Comparison of ENCODE assay signal across 8 cellular contexts in the genomic region with DNA sequence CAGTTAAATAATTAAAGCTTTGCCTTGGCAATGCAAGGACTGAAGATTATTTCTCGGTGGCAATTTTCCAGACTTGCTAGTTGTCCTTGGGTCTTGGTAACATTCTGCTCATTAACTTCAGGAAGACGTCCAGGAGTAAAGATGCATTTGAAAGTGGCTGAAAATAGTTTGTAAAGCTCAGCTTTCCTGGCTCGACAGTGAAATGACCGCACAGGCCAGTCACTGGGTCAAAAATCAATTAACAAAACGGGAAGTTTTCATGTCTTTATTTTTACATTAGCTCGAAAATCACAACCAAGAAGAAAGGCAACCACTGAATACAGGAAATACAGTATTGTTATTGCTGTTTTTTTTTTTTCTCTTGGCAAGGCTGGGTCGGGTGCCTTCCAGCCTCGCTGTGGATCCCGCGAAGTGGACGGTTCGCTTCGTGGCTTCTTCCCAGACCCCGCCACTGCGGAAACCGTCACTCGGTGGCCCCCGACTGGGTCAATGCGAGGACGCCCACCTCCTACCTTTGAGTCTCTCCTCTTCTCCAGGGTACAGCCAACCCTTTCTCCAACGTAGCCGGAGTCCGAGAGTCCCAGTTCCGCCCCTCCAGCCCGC. TPM values are rescaled to one million over a fixed set of nuclear protein-coding genes. Genes with fewer than 3 reads are reported as not detected.
A peak's percentile ranks its signal among the peaks of the same experiment; 100 is the strongest.
DNase-seq lines count a peak whose midpoint lies in the region; ATAC-seq, FAIRE-seq and TF ChIP-seq lines count a peak whose summit lies in the region.

No MANE protein-coding gene starts in this region.

- no peak overlapping the region for H2AK5ac ChIP-seq in trophoblast cell (ENCODE audit: low read length)

- H3K4ac ChIP-seq in trophoblast cell (ENCODE audit: low read depth, low read length) = peak overlapping the region; percentile 26

- no peak overlapping the region for H2BK5ac ChIP-seq in trophoblast cell (ENCODE audit: low read depth, low read length, poor library complexity)

- H3K9ac ChIP-seq in trophoblast cell (ENCODE audit: low read length) = peak overlapping the region; percentile 62

- peak overlapping the region; percentile 79 for H4K12ac ChIP-seq in trophoblast cell (ENCODE audit: low read depth, low read length)

- H3K27me3 ChIP-seq in WERI-Rb-1 (ENCODE audit: insufficient read depth, low read depth, severe bottlenecking) = no peaks in the 10 kb centered on the region
- H3K27me3 ChIP-seq in trophoblast cell (ENCODE audit: insufficient read depth, low read length) = no peaks in the 10 kb centered on the region

- peak; percentile 83 for FAIRE-seq in H54 (lab: Jason Lieb, UNC)

- WGBS in trophoblast cell (ENCODE audit: extremely low coverage, insufficient coverage, insufficient read length) = no CpG with 5 or more reads among the region's 25 CpGs

- H2BK120ac ChIP-seq in trophoblast cell (ENCODE audit: insufficient read depth, low read length, poor library complexity) = peak overlapping the region; percentile 80

- H3K18ac ChIP-seq in trophoblast cell (ENCODE audit: low read length) = peak overlapping the region; percentile 33

- no peak for TF ChIP-seq CTCF in WERI-Rb-1 (IDR thresholded peaks at IDR 0.05; ENCODE audit: low read depth, low read length)

- H3K36me3 ChIP-seq in WERI-Rb-1 = no peaks in the 10 kb centered on the region
- H3K36me3 ChIP-seq in trophoblast cell (ENCODE audit: control insufficient read depth in 1 of 2, insufficient read depth in 2 of 2, low read length in 2 of 2) = no peaks in the 10 kb centered on the region

- H4K91ac ChIP-seq in trophoblast cell (ENCODE audit: low read depth, low read length) = peak overlapping the region; percentile 84

- H3K9me3 ChIP-seq in WERI-Rb-1 (ENCODE audit: severe bottlenecking) (no peaks in the 10 kb centered on the region), trophoblast cell (ENCODE audit: insufficient read depth, low read depth, low read length) (no peaks in the 10 kb centered on the region)

- peak; percentile 72 for TF ChIP-seq POLR2A in H54 (IDR thresholded peaks at IDR 0.05; ENCODE audit: low read depth, low read length)

- peak overlapping the region; percentile 72 for H3K4me2 ChIP-seq in trophoblast cell (ENCODE audit: low read length)

- no peaks in the 10 kb centered on the region for H3K4me1 ChIP-seq in trophoblast cell (ENCODE audit: control insufficient read depth in 1 of 2, insufficient read depth in 2 of 2, low read length in 2 of 2)

- peaks cover 3% of the 10 kb centered on the region for H3K79me2 ChIP-seq in trophoblast cell (ENCODE audit: control insufficient read depth, insufficient read depth, low read length, poor library complexity)

- H4K8ac ChIP-seq in trophoblast cell (ENCODE audit: low read depth, low read length) = peak overlapping the region; percentile 91

- H2AFZ ChIP-seq in trophoblast cell (ENCODE audit: insufficient read depth, low read length, poor library complexity) = peak overlapping the region; percentile 57

- H3K79me1 ChIP-seq in trophoblast cell (ENCODE audit: low read length) = peaks cover 9% of the 10 kb centered on the region

- no peak overlapping the region for H2BK12ac ChIP-seq in trophoblast cell (ENCODE audit: low read length)

- DNase-seq in H54 (ENCODE audit: insufficient read length, low spot score) (no peak), WERI-Rb-1 (no peak), globus pallidus (ENCODE audit: low spot score) (peak; percentile 38), trophoblast cell (peak in 1 of 2 donors; percentile 1), NCI-H1048 (lab: John Stamatoyannopoulos, UW) (no peak), NK-92 (lab: John Stamatoyannopoulos, UW; ENCODE audit: unreplicated experiment) (no peak)
- no peak for DNase-seq in activated CD8-positive, alpha-beta memory T cell treated with anti-CD3 and anti-CD28 coated beads for 24 hours

- no peak overlapping the region for H3K23ac ChIP-seq in trophoblast cell (ENCODE audit: low read length)

- no peak for ATAC-seq in activated CD4-positive, CD25-positive, alpha-beta regulatory T cell treated with anti-CD3 and anti-CD28 coated beads, Interleukin-2, amount 50 U/mL, for 24 hours

- H3K14ac ChIP-seq in trophoblast cell (ENCODE audit: low read length) = peak overlapping the region; percentile 87

- no peak overlapping the region for H3K27ac ChIP-seq in WERI-Rb-1
- H3K27ac ChIP-seq in trophoblast cell (ENCODE audit: low read depth, low read length) = no peak overlapping the region

- peak overlapping the region; percentile 91 for H3K4me3 ChIP-seq in WERI-Rb-1 (ENCODE audit: low read depth, low read length)
- H3K4me3 ChIP-seq in trophoblast cell (ENCODE audit: low read depth, low read length) = peak overlapping the region; percentile 83

RNA-seq across cellular contexts. Expression of a gene that starts 0.5 kb away (rescaled TPM):
- polyA plus RNA-seq in trophoblast cell (2013) = 22.3 and 22.4 TPM in 2 replicates
